Comparison of ENCODE assay signal across 10 cellular contexts in the genomic region with DNA sequence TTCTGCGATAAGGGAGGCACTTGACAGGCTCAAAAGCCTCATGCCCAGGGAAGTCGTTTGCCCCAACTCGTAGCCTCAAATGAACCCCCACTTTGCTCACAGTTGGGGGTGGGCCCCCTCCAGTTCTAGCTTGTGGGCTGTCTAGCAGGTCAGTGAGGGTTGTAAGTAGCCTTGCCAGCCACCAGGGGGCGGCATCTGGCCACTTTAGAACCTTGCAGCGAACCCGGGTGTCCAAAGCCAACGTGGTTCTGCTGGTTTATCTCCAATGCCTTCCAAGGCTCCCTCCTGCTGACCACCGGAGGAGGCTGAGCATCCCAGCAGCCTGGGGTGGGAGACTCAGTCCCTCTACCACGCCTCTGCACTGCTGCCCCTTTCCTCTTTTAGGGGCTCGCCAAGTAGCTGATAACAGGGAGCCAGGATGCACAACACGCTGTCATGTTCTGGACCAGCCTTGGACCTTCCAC. TPM values are rescaled to one million over a fixed set of nuclear protein-coding genes. Genes with fewer than 3 reads are reported as not detected.
DNase-seq lines count a peak whose midpoint lies in the region; ATAC-seq and TF ChIP-seq lines count a peak whose summit lies in the region.
"Had no signal": no experiment of that assay in that cellular context is flagged by ENCODE, and none has a peak within 500 bp of the region (broad histone marks: within the 10 kb centered on the region; RNA-seq: fewer than 3 reads in every experiment).

No MANE protein-coding gene starts in this region.

- DNase-seq in NCI-H1436 (lab: John Stamatoyannopoulos, UW) (peak; percentile 45), NCI-H1436 treated with DMSO at 0.1 percent for 48 hours (lab: John Stamatoyannopoulos, UW) (no peak), NCI-H748 treated with DMSO at 0.1 percent for 48 hours (lab: John Stamatoyannopoulos, UW) (peak; percentile 11), endodermal cell (peak; percentile 94), midbrain (lab: John Stamatoyannopoulos, UW) (peak; percentile 80)
- DNase-seq in activated CD8-positive, alpha-beta T cell treated with anti-CD3 and anti-CD28 coated beads for 36 hours: peak; percentile 76
- peak; percentile 61 to 64 for DNase-seq in stimulated activated CD8-positive, alpha-beta memory T cell treated with anti-CD3 and anti-CD28 coated beads, Interleukin-2, amount 100 ng/mL, for 48 hours (ENCODE audit: low read depth in 2 of 2)

- peak; percentile 60 for ATAC-seq in HG03045 (IDR thresholded peaks at IDR 0.05; ENCODE audit: unreplicated experiment)
- ATAC-seq in activated CD8-positive, alpha-beta T cell treated with anti-CD3 and anti-CD28 coated beads for 36 hours: peak; percentile 99

- H3K36me3 Mint-ChIP-seq in activated CD8-positive, alpha-beta T cell treated with anti-CD3 and anti-CD28 coated beads for 36 hours (ENCODE audit: low read depth): no peaks in the 10 kb centered on the region
- no peaks in the 10 kb centered on the region for H3K36me3 Mint-ChIP-seq in endodermal cell (ENCODE audit: low read depth)

- no peak overlapping the region for H3K27ac ChIP-seq in endodermal cell (ENCODE audit: low read depth, low read length)
- H3K27ac ChIP-seq: BLaER1, skin epidermis had no signal

- WGBS in endodermal cell (ENCODE audit: insufficient coverage in 1 of 2, insufficient read length in 1 of 2), 2 experiments: 18 to 27% methylated on average over 6 to 11 of the region's 11 CpGs

- H3K36me3 ChIP-seq in endodermal cell (ENCODE audit: control insufficient read depth, insufficient read depth, low read length): no peaks in the 10 kb centered on the region
- H3K36me3 ChIP-seq: BLaER1 had no signal

- TF ChIP-seq CTCF in activated CD8-positive, alpha-beta T cell treated with anti-CD3 and anti-CD28 coated beads for 36 hours (IDR thresholded peaks at IDR 0.05): peak; percentile 96
- TF ChIP-seq CTCF in endodermal cell (conservative IDR thresholded peaks at IDR 0.05): peak; percentile 96

- H3K27ac Mint-ChIP-seq in activated CD8-positive, alpha-beta T cell treated with anti-CD3 and anti-CD28 coated beads for 36 hours: no peak overlapping the region
- H3K27ac Mint-ChIP-seq in endodermal cell: peak overlapping the region; percentile 65

- POLR2A ChIA-PET in activated CD8-positive, alpha-beta T cell treated with anti-CD3 and anti-CD28 coated beads for 36 hours (lab: Charles Lee): interaction anchor here (0.8 to 1.7 kb wide), 3 partner anchors 9 to 93 kb away, joined by 3 to 7 read pairs (median 5); a partner anchor contains a TSS

- intact Hi-C loops in activated CD8-positive, alpha-beta T cell treated with anti-CD3 and anti-CD28 coated beads for 36 hours (cut with micrococcal nuclease): loop anchor here (10.0 kb wide), 1 partner anchor 97 kb away; a partner anchor contains a TSS

- H3K27me3 Mint-ChIP-seq in activated CD8-positive, alpha-beta T cell treated with anti-CD3 and anti-CD28 coated beads for 36 hours: peaks cover 8% of the 10 kb centered on the region
- H3K27me3 Mint-ChIP-seq in endodermal cell (ENCODE audit: insufficient read depth): no peaks in the 10 kb centered on the region

- H3K9me3 ChIP-seq in endodermal cell (ENCODE audit: control insufficient read depth, low read length): no peaks in the 10 kb centered on the region
- H3K9me3 ChIP-seq: BLaER1 had no signal

- no peaks in the 10 kb centered on the region for H3K4me1 ChIP-seq in endodermal cell (ENCODE audit: control insufficient read depth, insufficient read depth, low read length)
- H3K4me1 ChIP-seq: BLaER1 had no signal

- no peaks in the 10 kb centered on the region for H3K27me3 ChIP-seq in endodermal cell (ENCODE audit: control insufficient read depth, insufficient read depth, low read length, poor library complexity, severe bottlenecking)
- H3K27me3 ChIP-seq: BLaER1 had no signal

- CTCF ChIA-PET in activated CD8-positive, alpha-beta T cell treated with anti-CD3 and anti-CD28 coated beads for 36 hours (lab: Charles Lee): interaction anchor here (0.6 to 6.8 kb wide), 43 partner anchors 9 to 358 kb away, joined by 3 to 106 read pairs (median 4); a partner anchor contains a TSS

- H3K9ac ChIP-seq in endodermal cell (ENCODE audit: extremely low read depth, low read length, poor library complexity, severe bottlenecking): no peak overlapping the region
- H3K9ac ChIP-seq: BLaER1 had no signal

- H3K4me3 ChIP-seq in endodermal cell (ENCODE audit: low read length): no peak overlapping the region
- H3K4me3 ChIP-seq: BLaER1, skin epidermis had no signal

- H3K9me3 Mint-ChIP-seq in activated CD8-positive, alpha-beta T cell treated with anti-CD3 and anti-CD28 coated beads for 36 hours: no peaks in the 10 kb centered on the region
- H3K9me3 Mint-ChIP-seq in endodermal cell: no peaks in the 10 kb centered on the region

- no peak overlapping the region for H3K4me3 Mint-ChIP-seq in activated CD8-positive, alpha-beta T cell treated with anti-CD3 and anti-CD28 coated beads for 36 hours
- no peak overlapping the region for H3K4me3 Mint-ChIP-seq in endodermal cell

- H3K4me1 Mint-ChIP-seq in activated CD8-positive, alpha-beta T cell treated with anti-CD3 and anti-CD28 coated beads for 36 hours (ENCODE audit: low read depth): peaks cover 2% of the 10 kb centered on the region
- peaks cover 7% of the 10 kb centered on the region for H3K4me1 Mint-ChIP-seq in endodermal cell

RNA-seq across cellular contexts. Expression of a gene that starts 9.2 kb away (rescaled TPM):
- total RNA-seq in activated CD8-positive, alpha-beta T cell treated with anti-CD3 and anti-CD28 coated beads for 36 hours: 10 to 100 TPM; 11.3 to 11.8 TPM
- total RNA-seq in endodermal cell: 10 to 100 TPM; 23.3 to 25.2 TPM
- polyA plus RNA-seq in endodermal cell (2013, experiment 1 of 2): 27.6 TPM
- 28.5 TPM for polyA plus RNA-seq in endodermal cell (2013, experiment 2 of 2)

RNA-seq across cellular contexts. Expression of a gene that starts 43.0 kb away (rescaled TPM):
- total RNA-seq in activated CD8-positive, alpha-beta T cell treated with anti-CD3 and anti-CD28 coated beads for 36 hours: 10 to 100 TPM; 73.9 to 78.2 TPM
- 100 to 1,000 TPM in 1 of 2 donors, 10 to 100 TPM in 1; 64.1 to 101 TPM for total RNA-seq in endodermal cell
- 45.9 TPM for polyA plus RNA-seq in endodermal cell (2013, experiment 1 of 2)
- 34.8 TPM for polyA plus RNA-seq in endodermal cell (2013, experiment 2 of 2)
